Comparison of ENCODE assay signal across 8 cellular contexts in the genomic region with DNA sequence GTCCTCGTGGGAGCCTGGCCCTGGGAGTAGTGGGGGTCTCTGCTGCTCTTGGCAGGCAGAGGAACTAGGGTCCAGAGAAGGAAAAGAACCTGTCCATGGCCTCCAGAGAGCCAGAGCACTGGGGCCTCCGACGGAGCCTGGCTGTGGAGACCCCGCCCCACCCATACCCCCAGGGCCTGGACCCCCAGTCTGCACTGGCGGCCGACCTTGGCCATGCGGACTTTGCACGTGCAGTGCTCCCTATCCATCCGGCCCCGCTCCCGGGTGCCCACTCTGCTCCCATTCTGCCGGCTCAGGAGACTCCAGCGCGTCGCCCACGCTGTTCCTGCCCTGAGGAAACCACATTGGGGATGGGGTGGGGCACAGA. TPM values are rescaled to one million over a fixed set of nuclear protein-coding genes. Genes with fewer than 3 reads are reported as not detected.
A peak's percentile ranks its signal among the peaks of the same experiment; 100 is the strongest.
DNase-seq lines count a peak whose midpoint lies in the region; ATAC-seq and TF ChIP-seq lines count a peak whose summit lies in the region.

No MANE protein-coding gene starts in this region.

- no peak overlapping the region for H3K9ac ChIP-seq in KMS-11

- peak overlapping the region; percentile 5 for H3K4me3 Mint-ChIP-seq in dendritic cell treated with granulocyte-macrophage colony-stimulating factor and Interleukin-4, amounts not matched to agents 40 ng/mL and 50 ng/mL, for 4 days

- H3K9me3 ChIP-seq in AG04450 (ENCODE audit: control insufficient read depth, insufficient read depth, low read length), result no peaks in the 10 kb centered on the region; the same call in 1 of the 2 replicates
- H3K9me3 ChIP-seq in muscle layer of duodenum (ENCODE audit: control insufficient read depth in 1 of 2, low read length in 2 of 2), result no peaks in the 10 kb centered on the region

- peak overlapping the region; percentile 14; the same call in 1 of the 2 replicates for H2AFZ ChIP-seq in KMS-11 (ENCODE audit: low read depth)

- CTCF ChIA-PET in AG04450 (lab: Charles Lee), result no interaction called here

- TF ChIP-seq CTCF in AG04450 (IDR thresholded peaks at IDR 0.05; ENCODE audit: low read depth, low read length) (no peak), KMS-11 (conservative IDR thresholded peaks at IDR 0.05; ENCODE audit: low read depth, low read length) (no peak)

- H3K4me3 ChIP-seq in AG04450 (ENCODE audit: low read depth, low read length) (peak overlapping the region; percentile 49), KMS-11 (IDR thresholded peaks at IDR 0.05; ENCODE audit: insufficient read depth, low read depth, low read length) (no peak overlapping the region), muscle layer of duodenum (ENCODE audit: low read depth in 1 of 2, low read length in 2 of 2) (peak overlapping the region; percentile 48 to 65)

- H3K4me1 ChIP-seq in KMS-11 (ENCODE audit: low read depth, poor library complexity, severe bottlenecking), result no peaks in the 10 kb centered on the region
- H3K4me1 ChIP-seq in muscle layer of duodenum (ENCODE audit: control insufficient read depth in 1 of 2, insufficient read depth in 2 of 2, low read length in 2 of 2), result peaks cover 0 to 10% of the 10 kb centered on the region in 2 donors

- ATAC-seq in HG02610 (IDR thresholded peaks at IDR 0.05; ENCODE audit: unreplicated experiment) (no peak), HG02623 (IDR thresholded peaks at IDR 0.05; ENCODE audit: unreplicated experiment) (no peak)

- POLR2A ChIA-PET in AG04450 (lab: Yijun Ruan, JAX), result no interaction called here

- intact Hi-C loops in dendritic cell treated with granulocyte-macrophage colony-stimulating factor and Interleukin-4, amounts not matched to agents 40 ng/mL and 50 ng/mL, for 4 days (cut with micrococcal nuclease), result no loop called here

- peaks cover 76% of the 10 kb centered on the region for H3K27me3 Mint-ChIP-seq in dendritic cell treated with granulocyte-macrophage colony-stimulating factor and Interleukin-4, amounts not matched to agents 40 ng/mL and 50 ng/mL, for 4 days

- DNase-seq in AG04450 (ENCODE audit: low read depth, low spot score), result no peak
- no peak for DNase-seq in occipital lobe (lab: John Stamatoyannopoulos, UW)
- DNase-seq in stimulated activated CD4-positive, alpha-beta T cell treated with anti-CD3 and anti-CD28 coated beads, Interleukin-4, amount 100 ng/mL, for 4 hours, result no peak

- H3K79me2 ChIP-seq in KMS-11 (ENCODE audit: insufficient read depth, low read depth), result no peaks in the 10 kb centered on the region

- no peaks in the 10 kb centered on the region for H3K9me3 Mint-ChIP-seq in dendritic cell treated with granulocyte-macrophage colony-stimulating factor and Interleukin-4, amounts not matched to agents 40 ng/mL and 50 ng/mL, for 4 days

- H4K20me1 ChIP-seq in KMS-11 (ENCODE audit: insufficient read depth), result no peaks in the 10 kb centered on the region

- H3K27ac ChIP-seq in AG04450 (ENCODE audit: low read depth, low read length), result no peak overlapping the region
- no peak overlapping the region for H3K27ac ChIP-seq in KMS-11
- H3K27ac ChIP-seq in muscle layer of duodenum (ENCODE audit: low read length), result no peak overlapping the region

- H3K4me2 ChIP-seq in KMS-11, result no peak overlapping the region

- H3K27me3 ChIP-seq in AG04450 (ENCODE audit: control insufficient read depth, insufficient read depth, low read length) (peaks cover 31% of the 10 kb centered on the region), KMS-11 (ENCODE audit: insufficient read depth, low read depth) (peaks cover 15% of the 10 kb centered on the region; the same call in 1 of the 2 replicates), muscle layer of duodenum (ENCODE audit: low read depth, low read length) (peaks cover 18% of the 10 kb centered on the region)

- H3K4me1 Mint-ChIP-seq in dendritic cell treated with granulocyte-macrophage colony-stimulating factor and Interleukin-4, amounts not matched to agents 40 ng/mL and 50 ng/mL, for 4 days (ENCODE audit: low read depth), result no peaks in the 10 kb centered on the region

- no peaks in the 10 kb centered on the region for H3K36me3 Mint-ChIP-seq in dendritic cell treated with granulocyte-macrophage colony-stimulating factor and Interleukin-4, amounts not matched to agents 40 ng/mL and 50 ng/mL, for 4 days (ENCODE audit: low read depth)

- no peaks in the 10 kb centered on the region for H3K36me3 ChIP-seq in KMS-11 (ENCODE audit: insufficient read depth)
- no peaks in the 10 kb centered on the region for H3K36me3 ChIP-seq in muscle layer of duodenum (ENCODE audit: control insufficient read depth in 1 of 2, insufficient read depth in 2 of 2, low read length in 2 of 2)

- no peak overlapping the region for H3K27ac Mint-ChIP-seq in dendritic cell treated with granulocyte-macrophage colony-stimulating factor and Interleukin-4, amounts not matched to agents 40 ng/mL and 50 ng/mL, for 4 days

RNA-seq across cellular contexts. Expression of gene BEGAIN, which starts 1.1 kb away (rescaled TPM):
- 0.16 and 0.48 TPM in 2 replicates for polyA plus RNA-seq in AG04450 (2011; rRNA removed)
- 0.78 and 0.87 TPM in 2 replicates for polyA minus RNA-seq in AG04450 (2011; rRNA and poly(A)+ RNA removed)
- total RNA-seq in occipital lobe, result 8.1 TPM
